Comparison of ENCODE assay signal across 24 cellular contexts in genomic region chr16:66846831-66847230, GRCh38. TPM values are rescaled to one million over a fixed set of nuclear protein-coding genes. Genes with fewer than 3 reads are reported as not detected.
"Had no signal": no experiment of that assay in that cellular context is flagged by ENCODE, and none has a peak within 500 bp of the region (broad histone marks: within the 10 kb centered on the region; RNA-seq: fewer than 3 reads in every experiment).

No MANE protein-coding gene starts in this region.

- H3K4me3 ChIP-seq: hepatocyte, psoas muscle, right lobe of liver, suprapubic skin, tibial artery, upper lobe of left lung, uterus had no signal

- ATAC-seq: naive thymus-derived CD4-positive, alpha-beta T cell; psoas muscle; right lobe of liver; stimulated activated effector memory CD8-positive, alpha-beta T cell treated with anti-CD3 and anti-CD28 coated beads, Interleukin-12 subunit alpha, Interleukin-12 subunit beta, amount 100 ng/mL, for 72 hours; stimulated activated naive CD8-positive, alpha-beta T cell treated with anti-CD3 and anti-CD28 coated beads, Interleukin-15, Interleukin-2, amounts not matched to agents 100 U/mL and 50 U/mL, for 24 hours had no signal

- H3K27ac ChIP-seq: hepatocyte, psoas muscle, right lobe of liver, suprapubic skin, tibial artery, upper lobe of left lung, uterus had no signal

- H3K36me3 ChIP-seq: right lobe of liver, suprapubic skin, tibial artery, upper lobe of left lung, uterus had no signal

- DNase-seq: effector CD4-positive, alpha-beta T cell; foreskin melanocyte; kidney glomerular epithelial cell; mesendoderm; naive thymus-derived CD4-positive, alpha-beta T cell; nephron progenitor cell; psoas muscle; retina; stimulated activated CD4-positive, alpha-beta T cell treated with anti-CD3 and anti-CD28 coated beads, Interleukin-4, amount 100 ng/mL, for 1 hour; stimulated activated CD8-positive, alpha-beta memory T cell treated with anti-CD3 and anti-CD28 coated beads, Interleukin-4, amount 100 ng/mL, for 48 hours; stimulated activated naive CD8-positive, alpha-beta T cell treated with anti-CD3 and anti-CD28 coated beads, Interleukin-15, Interleukin-2, amounts not matched to agents 100 U/mL and 50 U/mL, for 24 hours had no signal

- H3K27ac Mint-ChIP-seq: naive thymus-derived CD4-positive, alpha-beta T cell; nephron progenitor cell; stimulated activated effector memory CD8-positive, alpha-beta T cell treated with anti-CD3 and anti-CD28 coated beads, Interleukin-12 subunit alpha, Interleukin-12 subunit beta, amount 100 ng/mL, for 72 hours had no signal

- H3K36me3 Mint-ChIP-seq: stimulated activated effector memory CD8-positive, alpha-beta T cell treated with anti-CD3 and anti-CD28 coated beads, Interleukin-12 subunit alpha, Interleukin-12 subunit beta, amount 100 ng/mL, for 72 hours had no signal

- H3K4me3 Mint-ChIP-seq: nephron progenitor cell; stimulated activated effector memory CD8-positive, alpha-beta T cell treated with anti-CD3 and anti-CD28 coated beads, Interleukin-12 subunit alpha, Interleukin-12 subunit beta, amount 100 ng/mL, for 72 hours had no signal

- H3K9me3 ChIP-seq: psoas muscle, right lobe of liver, suprapubic skin, tibial artery, upper lobe of left lung, uterus had no signal

- H3K4me2 ChIP-seq: hepatocyte had no signal

- H3K9me3 Mint-ChIP-seq: nephron progenitor cell; stimulated activated effector memory CD8-positive, alpha-beta T cell treated with anti-CD3 and anti-CD28 coated beads, Interleukin-12 subunit alpha, Interleukin-12 subunit beta, amount 100 ng/mL, for 72 hours had no signal

RNA-seq across cellular contexts. Expression of gene CA7, which starts 2.6 kb away (rescaled TPM):
- total RNA-seq: dermis microvascular lymphatic vessel endothelial cell; liver; lung microvascular endothelial cell; mononuclear cell; naive thymus-derived CD4-positive, alpha-beta T cell; omental fat pad; psoas muscle; right lobe of liver; suprapubic skin; upper lobe of left lung; uterus had no signal
- polyA plus RNA-seq: liver; naive thymus-derived CD4-positive, alpha-beta T cell had no signal

RNA-seq across cellular contexts. Expression of gene TERB1, which starts 45.4 kb away (rescaled TPM):
- total RNA-seq: dermis microvascular lymphatic vessel endothelial cell, omental fat pad, right lobe of liver, suprapubic skin had no signal
- polyA plus RNA-seq: esophagus; hepatocyte; naive thymus-derived CD4-positive, alpha-beta T cell; psoas muscle had no signal
